Comparison of ENCODE assay signal across 13 cellular contexts in the genomic region with DNA sequence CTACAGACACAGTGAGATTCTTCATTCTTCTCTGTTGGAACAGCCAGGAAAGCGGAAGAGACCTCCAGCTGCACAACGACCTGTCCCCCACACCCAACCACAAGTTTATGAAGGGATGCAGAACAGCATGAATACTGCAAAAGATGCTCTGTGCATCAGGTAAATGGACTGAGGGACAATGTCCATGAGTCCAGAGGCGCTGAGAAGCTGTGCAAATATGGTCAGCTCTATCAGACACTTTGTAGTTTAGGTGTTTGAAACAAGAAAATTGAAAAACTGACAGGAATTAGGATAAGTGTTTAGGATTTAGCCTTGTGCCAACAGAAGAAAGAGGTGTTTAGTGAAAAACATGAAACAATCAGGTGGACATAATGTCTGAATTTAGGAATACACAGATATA. TPM values are rescaled to one million over a fixed set of nuclear protein-coding genes. Genes with fewer than 3 reads are reported as not detected.
"Had no signal": no experiment of that assay in that cellular context is flagged by ENCODE, and none has a peak within 500 bp of the region (broad histone marks: within the 10 kb centered on the region; RNA-seq: fewer than 3 reads in every experiment).

No MANE protein-coding gene starts in this region.

- H3K36me3 Mint-ChIP-seq: activated CD4-positive, alpha-beta memory T cell treated with anti-CD3 and anti-CD28 coated beads for 36 hours had no signal

- H3K27ac Mint-ChIP-seq: activated CD4-positive, alpha-beta memory T cell treated with anti-CD3 and anti-CD28 coated beads for 36 hours; activated CD4-positive, alpha-beta T cell treated with anti-CD3 and anti-CD28 coated beads for 36 hours; nephron progenitor cell had no signal

- DNase-seq: activated CD4-positive, alpha-beta memory T cell treated with anti-CD3 and anti-CD28 coated beads for 36 hours; activated CD4-positive, alpha-beta T cell treated with anti-CD3 and anti-CD28 coated beads for 36 hours; activated gamma-delta T cell treated with Interleukin-2 at 50 U/mL for 16 hours; activated T-cell treated with anti-CD3 and anti-CD28 coated beads, Interleukin-2, amount 50 U/mL, for 48 hours; erythroblast; nephron progenitor cell; sigmoid colon; stimulated activated CD4-positive, alpha-beta T cell treated with anti-CD3 and anti-CD28 coated beads, Interleukin-1b, Interleukin-23, amount 100 ng/mL, for 48 hours; thyroid gland; uterus had no signal

- H3K27me3 ChIP-seq: cardiac muscle cell, sigmoid colon, thyroid gland, uterus had no signal

- ATAC-seq: activated CD4-positive, alpha-beta T cell treated with anti-CD3 and anti-CD28 coated beads for 36 hours had no signal

- H3K4me1 Mint-ChIP-seq: nephron progenitor cell had no signal

- H3K4me1 ChIP-seq: sigmoid colon, SJSA1, thyroid gland, uterus had no signal

- H3K27ac ChIP-seq: cardiac muscle cell, SJSA1, thyroid gland had no signal

- H3K4me3 ChIP-seq: cardiac muscle cell, SJSA1, thyroid gland had no signal

- H3K36me3 ChIP-seq: cardiac muscle cell, sigmoid colon, SJSA1, thyroid gland, uterus had no signal

- H3K9me3 ChIP-seq: sigmoid colon, SJSA1, uterus had no signal

- H3K4me3 Mint-ChIP-seq: nephron progenitor cell had no signal

- H3K9me3 Mint-ChIP-seq: activated CD4-positive, alpha-beta memory T cell treated with anti-CD3 and anti-CD28 coated beads for 36 hours had no signal

RNA-seq across cellular contexts. Expression of a gene that starts 33.1 kb away (rescaled TPM):
- total RNA-seq: activated CD4-positive, alpha-beta memory T cell treated with anti-CD3 and anti-CD28 coated beads for 36 hours; activated CD4-positive, alpha-beta T cell treated with anti-CD3 and anti-CD28 coated beads for 36 hours; astrocyte; cardiac muscle cell; SJSA1; thyroid gland had no signal
